ENCODE assay signal across 2 cellular contexts in the genomic region with DNA sequence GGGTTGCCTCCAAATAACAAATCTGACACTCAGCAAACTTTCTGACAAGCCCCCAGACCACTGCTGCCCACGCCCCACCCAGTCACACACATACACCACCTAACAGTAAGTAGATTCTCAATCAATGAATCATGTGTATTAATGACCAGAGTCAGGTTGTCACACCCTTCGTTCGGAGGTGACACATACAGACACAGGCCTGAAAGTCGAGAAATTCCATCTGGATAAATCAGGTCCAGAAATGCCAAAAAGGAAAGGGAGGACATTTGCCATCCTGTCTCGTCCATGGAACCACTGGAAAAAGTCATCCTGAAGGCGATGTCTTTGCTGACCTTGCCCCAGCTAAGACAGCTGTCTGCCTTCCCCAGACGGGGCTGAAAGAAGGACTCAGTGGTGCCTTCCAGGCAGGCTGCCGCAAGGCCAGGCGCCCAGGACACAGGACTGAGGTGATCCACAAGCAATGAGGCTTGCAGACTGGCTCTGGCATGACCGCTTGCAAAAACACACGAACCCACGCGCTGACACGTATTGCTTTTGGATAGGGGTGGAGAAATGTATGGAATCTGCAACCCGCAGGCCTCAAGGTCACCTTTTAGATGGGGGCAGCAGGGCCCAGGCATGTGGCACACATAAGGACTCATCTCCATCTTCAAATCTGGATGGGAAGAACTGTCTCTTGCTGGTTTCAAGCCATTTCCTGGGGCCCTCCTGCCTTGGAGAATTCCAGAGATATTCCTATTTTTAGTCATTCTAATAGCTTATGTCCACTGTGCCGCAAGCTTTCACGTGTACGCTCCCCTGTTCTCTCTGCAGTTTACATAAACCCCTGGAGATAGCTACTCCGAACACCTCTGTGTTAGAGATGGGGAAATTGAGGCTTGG.
TF ChIP-seq lines count a peak whose summit lies in the region.

No MANE protein-coding gene starts in this region.

TF ChIP-seq in A549, 52 proteins besides CTCF, POLR2A, EP300 and RAD21 (continued from another document):
- TF ChIP-seq, protein P1, sequence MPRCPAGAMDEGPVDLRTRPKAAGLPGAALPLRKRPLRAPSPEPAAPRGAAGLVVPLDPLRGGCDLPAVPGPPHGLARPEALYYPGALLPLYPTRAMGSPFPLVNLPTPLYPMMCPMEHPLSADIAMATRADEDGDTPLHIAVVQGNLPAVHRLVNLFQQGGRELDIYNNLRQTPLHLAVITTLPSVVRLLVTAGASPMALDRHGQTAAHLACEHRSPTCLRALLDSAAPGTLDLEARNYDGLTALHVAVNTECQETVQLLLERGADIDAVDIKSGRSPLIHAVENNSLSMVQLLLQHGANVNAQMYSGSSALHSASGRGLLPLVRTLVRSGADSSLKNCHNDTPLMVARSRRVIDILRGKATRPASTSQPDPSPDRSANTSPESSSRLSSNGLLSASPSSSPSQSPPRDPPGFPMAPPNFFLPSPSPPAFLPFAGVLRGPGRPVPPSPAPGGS (IDR thresholded peaks at IDR 0.05) = no peak
- TF ChIP-seq NR3C1 (IDR thresholded peaks at IDR 0.05) = no peak
TF ChIP-seq in A549: peak in this region for 0.

TF ChIP-seq in GM12878, 131 proteins besides CTCF, POLR2A, EP300 and RAD21 (continued from another document):
- TF ChIP-seq ZNF384 (IDR thresholded peaks at IDR 0.05; ENCODE audit: borderline replicate concordance, low read depth, low read length) = no peak
- no peak for TF ChIP-seq STAT1 (conservative IDR thresholded peaks at IDR 0.05)
- no peak for TF ChIP-seq JUND (IDR thresholded peaks at IDR 0.05; ENCODE audit: low read depth, low read length)
- no peak for TF ChIP-seq BRCA1 (IDR thresholded peaks at IDR 0.05; ENCODE audit: low read depth, low read length)
- TF ChIP-seq MTA3 (IDR thresholded peaks at IDR 0.05; ENCODE audit: borderline replicate concordance, low read length) = no peak
- TF ChIP-seq, protein P2, sequence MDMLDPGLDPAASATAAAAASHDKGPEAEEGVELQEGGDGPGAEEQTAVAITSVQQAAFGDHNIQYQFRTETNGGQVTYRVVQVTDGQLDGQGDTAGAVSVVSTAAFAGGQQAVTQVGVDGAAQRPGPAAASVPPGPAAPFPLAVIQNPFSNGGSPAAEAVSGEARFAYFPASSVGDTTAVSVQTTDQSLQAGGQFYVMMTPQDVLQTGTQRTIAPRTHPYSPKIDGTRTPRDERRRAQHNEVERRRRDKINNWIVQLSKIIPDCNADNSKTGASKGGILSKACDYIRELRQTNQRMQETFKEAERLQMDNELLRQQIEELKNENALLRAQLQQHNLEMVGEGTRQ (IDR thresholded peaks at IDR 0.05; ENCODE audit: borderline replicate concordance, low read depth, low read length) = no peak
- no peak for TF ChIP-seq POLR2AphosphoS5 (IDR thresholded peaks at IDR 0.05; ENCODE audit: low read length)
- TF ChIP-seq, protein P3, sequence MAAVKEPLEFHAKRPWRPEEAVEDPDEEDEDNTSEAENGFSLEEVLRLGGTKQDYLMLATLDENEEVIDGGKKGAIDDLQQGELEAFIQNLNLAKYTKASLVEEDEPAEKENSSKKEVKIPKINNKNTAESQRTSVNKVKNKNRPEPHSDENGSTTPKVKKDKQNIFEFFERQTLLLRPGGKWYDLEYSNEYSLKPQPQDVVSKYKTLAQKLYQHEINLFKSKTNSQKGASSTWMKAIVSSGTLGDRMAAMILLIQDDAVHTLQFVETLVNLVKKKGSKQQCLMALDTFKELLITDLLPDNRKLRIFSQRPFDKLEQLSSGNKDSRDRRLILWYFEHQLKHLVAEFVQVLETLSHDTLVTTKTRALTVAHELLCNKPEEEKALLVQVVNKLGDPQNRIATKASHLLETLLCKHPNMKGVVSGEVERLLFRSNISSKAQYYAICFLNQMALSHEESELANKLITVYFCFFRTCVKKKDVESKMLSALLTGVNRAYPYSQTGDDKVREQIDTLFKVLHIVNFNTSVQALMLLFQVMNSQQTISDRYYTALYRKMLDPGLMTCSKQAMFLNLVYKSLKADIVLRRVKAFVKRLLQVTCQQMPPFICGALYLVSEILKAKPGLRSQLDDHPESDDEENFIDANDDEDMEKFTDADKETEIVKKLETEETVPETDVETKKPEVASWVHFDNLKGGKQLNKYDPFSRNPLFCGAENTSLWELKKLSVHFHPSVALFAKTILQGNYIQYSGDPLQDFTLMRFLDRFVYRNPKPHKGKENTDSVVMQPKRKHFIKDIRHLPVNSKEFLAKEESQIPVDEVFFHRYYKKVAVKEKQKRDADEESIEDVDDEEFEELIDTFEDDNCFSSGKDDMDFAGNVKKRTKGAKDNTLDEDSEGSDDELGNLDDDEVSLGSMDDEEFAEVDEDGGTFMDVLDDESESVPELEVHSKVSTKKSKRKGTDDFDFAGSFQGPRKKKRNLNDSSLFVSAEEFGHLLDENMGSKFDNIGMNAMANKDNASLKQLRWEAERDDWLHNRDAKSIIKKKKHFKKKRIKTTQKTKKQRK (IDR thresholded peaks at IDR 0.05; ENCODE audit: low read depth, low read length) = no peak
- TF ChIP-seq TCF12 (IDR thresholded peaks at IDR 0.05; ENCODE audit: low read depth, low read length) = no peak
- no peak for TF ChIP-seq LARP7 (IDR thresholded peaks at IDR 0.05)
- no peak for TF ChIP-seq YY1 (IDR thresholded peaks at IDR 0.05; ENCODE audit: low read depth, low read length)
- TF ChIP-seq, protein P4, sequence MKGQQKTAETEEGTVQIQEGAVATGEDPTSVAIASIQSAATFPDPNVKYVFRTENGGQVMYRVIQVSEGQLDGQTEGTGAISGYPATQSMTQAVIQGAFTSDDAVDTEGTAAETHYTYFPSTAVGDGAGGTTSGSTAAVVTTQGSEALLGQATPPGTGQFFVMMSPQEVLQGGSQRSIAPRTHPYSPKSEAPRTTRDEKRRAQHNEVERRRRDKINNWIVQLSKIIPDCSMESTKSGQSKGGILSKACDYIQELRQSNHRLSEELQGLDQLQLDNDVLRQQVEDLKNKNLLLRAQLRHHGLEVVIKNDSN (IDR thresholded peaks at IDR 0.05; ENCODE audit: borderline replicate concordance, extremely low read length, insufficient read depth, low read depth, low read length) = no peak
